ENCODE assay signal across 2 cellular contexts in the genomic region with DNA sequence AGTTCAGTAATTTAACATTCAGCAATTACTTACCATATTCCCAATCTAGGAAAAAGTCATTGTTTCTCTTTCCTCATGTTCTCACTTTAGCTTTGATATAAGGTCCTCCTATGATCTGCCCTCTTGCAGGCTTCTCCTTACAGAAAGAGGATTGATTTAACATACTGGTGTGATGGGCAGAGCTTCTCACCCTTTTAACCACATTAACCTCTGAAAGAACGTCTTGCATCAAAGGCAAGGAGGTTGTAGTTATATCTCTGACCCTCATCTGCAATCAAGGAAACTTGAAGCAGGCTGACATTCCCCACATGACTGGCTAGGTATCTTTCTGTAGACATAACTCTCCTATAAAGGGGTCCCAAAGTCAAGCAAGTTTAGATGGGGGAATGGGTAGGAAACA.
TF ChIP-seq lines count a peak whose summit lies in the region.

No MANE protein-coding gene starts in this region.

TF ChIP-seq in GM12878, 131 proteins besides CTCF, POLR2A, EP300 and RAD21 (continued from another document and continues in another):
- no peak for TF ChIP-seq HCFC1 (IDR thresholded peaks at IDR 0.05; ENCODE audit: low read length)
- TF ChIP-seq DPF2 (IDR thresholded peaks at IDR 0.05) = no peak; the same call in 1 of the 2 replicates
- no peak for TF ChIP-seq ZNF217 (IDR thresholded peaks at IDR 0.05)
- TF ChIP-seq NBN (IDR thresholded peaks at IDR 0.05) = 0 out of 2 replicates have a peak, but pooled peaks have one; percentile 6
- no peak for TF ChIP-seq RFX5 (IDR thresholded peaks at IDR 0.05; ENCODE audit: low read depth, low read length)
- TF ChIP-seq, protein P1, sequence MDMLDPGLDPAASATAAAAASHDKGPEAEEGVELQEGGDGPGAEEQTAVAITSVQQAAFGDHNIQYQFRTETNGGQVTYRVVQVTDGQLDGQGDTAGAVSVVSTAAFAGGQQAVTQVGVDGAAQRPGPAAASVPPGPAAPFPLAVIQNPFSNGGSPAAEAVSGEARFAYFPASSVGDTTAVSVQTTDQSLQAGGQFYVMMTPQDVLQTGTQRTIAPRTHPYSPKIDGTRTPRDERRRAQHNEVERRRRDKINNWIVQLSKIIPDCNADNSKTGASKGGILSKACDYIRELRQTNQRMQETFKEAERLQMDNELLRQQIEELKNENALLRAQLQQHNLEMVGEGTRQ (IDR thresholded peaks at IDR 0.05; ENCODE audit: borderline replicate concordance, low read depth, low read length) = no peak
- TF ChIP-seq, protein P2, sequence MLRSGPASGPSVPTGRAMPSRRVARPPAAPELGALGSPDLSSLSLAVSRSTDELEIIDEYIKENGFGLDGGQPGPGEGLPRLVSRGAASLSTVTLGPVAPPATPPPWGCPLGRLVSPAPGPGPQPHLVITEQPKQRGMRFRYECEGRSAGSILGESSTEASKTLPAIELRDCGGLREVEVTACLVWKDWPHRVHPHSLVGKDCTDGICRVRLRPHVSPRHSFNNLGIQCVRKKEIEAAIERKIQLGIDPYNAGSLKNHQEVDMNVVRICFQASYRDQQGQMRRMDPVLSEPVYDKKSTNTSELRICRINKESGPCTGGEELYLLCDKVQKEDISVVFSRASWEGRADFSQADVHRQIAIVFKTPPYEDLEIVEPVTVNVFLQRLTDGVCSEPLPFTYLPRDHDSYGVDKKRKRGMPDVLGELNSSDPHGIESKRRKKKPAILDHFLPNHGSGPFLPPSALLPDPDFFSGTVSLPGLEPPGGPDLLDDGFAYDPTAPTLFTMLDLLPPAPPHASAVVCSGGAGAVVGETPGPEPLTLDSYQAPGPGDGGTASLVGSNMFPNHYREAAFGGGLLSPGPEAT (IDR thresholded peaks at IDR 0.05; ENCODE audit: low read depth) = peak; percentile 10; the same call in 1 of the 2 replicates
- peak; percentile 25; the same call in 1 of the 2 replicates for TF ChIP-seq TCF3 (IDR thresholded peaks at IDR 0.05; ENCODE audit: borderline replicate concordance, insufficient read depth, low read depth, low read length)
- TF ChIP-seq, protein P3, sequence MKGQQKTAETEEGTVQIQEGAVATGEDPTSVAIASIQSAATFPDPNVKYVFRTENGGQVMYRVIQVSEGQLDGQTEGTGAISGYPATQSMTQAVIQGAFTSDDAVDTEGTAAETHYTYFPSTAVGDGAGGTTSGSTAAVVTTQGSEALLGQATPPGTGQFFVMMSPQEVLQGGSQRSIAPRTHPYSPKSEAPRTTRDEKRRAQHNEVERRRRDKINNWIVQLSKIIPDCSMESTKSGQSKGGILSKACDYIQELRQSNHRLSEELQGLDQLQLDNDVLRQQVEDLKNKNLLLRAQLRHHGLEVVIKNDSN (IDR thresholded peaks at IDR 0.05; ENCODE audit: borderline replicate concordance, extremely low read length, insufficient read depth, low read depth, low read length) = no peak
- TF ChIP-seq SMARCA5 (IDR thresholded peaks at IDR 0.05) = no peak
- TF ChIP-seq HDGF (IDR thresholded peaks at IDR 0.05) = no peak
- TF ChIP-seq, protein P4, sequence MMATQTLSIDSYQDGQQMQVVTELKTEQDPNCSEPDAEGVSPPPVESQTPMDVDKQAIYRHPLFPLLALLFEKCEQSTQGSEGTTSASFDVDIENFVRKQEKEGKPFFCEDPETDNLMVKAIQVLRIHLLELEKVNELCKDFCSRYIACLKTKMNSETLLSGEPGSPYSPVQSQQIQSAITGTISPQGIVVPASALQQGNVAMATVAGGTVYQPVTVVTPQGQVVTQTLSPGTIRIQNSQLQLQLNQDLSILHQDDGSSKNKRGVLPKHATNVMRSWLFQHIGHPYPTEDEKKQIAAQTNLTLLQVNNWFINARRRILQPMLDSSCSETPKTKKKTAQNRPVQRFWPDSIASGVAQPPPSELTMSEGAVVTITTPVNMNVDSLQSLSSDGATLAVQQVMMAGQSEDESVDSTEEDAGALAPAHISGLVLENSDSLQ (IDR thresholded peaks at IDR 0.05) = peak; percentile 89
- peak; percentile 45; the same call in 1 of the 3 replicates for TF ChIP-seq POU2F2 (IDR thresholded peaks at IDR 0.05; ENCODE audit: borderline replicate concordance, low read depth, low read length)
- no peak for TF ChIP-seq CBX3 (IDR thresholded peaks at IDR 0.05; ENCODE audit: borderline replicate concordance, low read depth)
- no peak for TF ChIP-seq ZNF622 (IDR thresholded peaks at IDR 0.05)
- peak; percentile 60; the same call in 1 of the 2 replicates for TF ChIP-seq ZBED1 (IDR thresholded peaks at IDR 0.05; ENCODE audit: borderline replicate concordance)
- TF ChIP-seq MXI1 (IDR thresholded peaks at IDR 0.05; ENCODE audit: low read depth, low read length) = no peak
- TF ChIP-seq RELA (IDR thresholded peaks at IDR 0.05; ENCODE audit: borderline replicate concordance, partially characterized antibody) = no peak
- TF ChIP-seq SMAD1 (IDR thresholded peaks at IDR 0.05; ENCODE audit: low read depth, partially characterized antibody) = peak; percentile 75
- no peak; the same call in 1 of the 2 replicates for TF ChIP-seq BACH1 (IDR thresholded peaks at IDR 0.05; ENCODE audit: borderline replicate concordance)
- TF ChIP-seq CHD1 (IDR thresholded peaks at IDR 0.05; ENCODE audit: low read depth, low read length) = no peak
- no peak for TF ChIP-seq STAT1 (conservative IDR thresholded peaks at IDR 0.05)
- TF ChIP-seq, protein P5, sequence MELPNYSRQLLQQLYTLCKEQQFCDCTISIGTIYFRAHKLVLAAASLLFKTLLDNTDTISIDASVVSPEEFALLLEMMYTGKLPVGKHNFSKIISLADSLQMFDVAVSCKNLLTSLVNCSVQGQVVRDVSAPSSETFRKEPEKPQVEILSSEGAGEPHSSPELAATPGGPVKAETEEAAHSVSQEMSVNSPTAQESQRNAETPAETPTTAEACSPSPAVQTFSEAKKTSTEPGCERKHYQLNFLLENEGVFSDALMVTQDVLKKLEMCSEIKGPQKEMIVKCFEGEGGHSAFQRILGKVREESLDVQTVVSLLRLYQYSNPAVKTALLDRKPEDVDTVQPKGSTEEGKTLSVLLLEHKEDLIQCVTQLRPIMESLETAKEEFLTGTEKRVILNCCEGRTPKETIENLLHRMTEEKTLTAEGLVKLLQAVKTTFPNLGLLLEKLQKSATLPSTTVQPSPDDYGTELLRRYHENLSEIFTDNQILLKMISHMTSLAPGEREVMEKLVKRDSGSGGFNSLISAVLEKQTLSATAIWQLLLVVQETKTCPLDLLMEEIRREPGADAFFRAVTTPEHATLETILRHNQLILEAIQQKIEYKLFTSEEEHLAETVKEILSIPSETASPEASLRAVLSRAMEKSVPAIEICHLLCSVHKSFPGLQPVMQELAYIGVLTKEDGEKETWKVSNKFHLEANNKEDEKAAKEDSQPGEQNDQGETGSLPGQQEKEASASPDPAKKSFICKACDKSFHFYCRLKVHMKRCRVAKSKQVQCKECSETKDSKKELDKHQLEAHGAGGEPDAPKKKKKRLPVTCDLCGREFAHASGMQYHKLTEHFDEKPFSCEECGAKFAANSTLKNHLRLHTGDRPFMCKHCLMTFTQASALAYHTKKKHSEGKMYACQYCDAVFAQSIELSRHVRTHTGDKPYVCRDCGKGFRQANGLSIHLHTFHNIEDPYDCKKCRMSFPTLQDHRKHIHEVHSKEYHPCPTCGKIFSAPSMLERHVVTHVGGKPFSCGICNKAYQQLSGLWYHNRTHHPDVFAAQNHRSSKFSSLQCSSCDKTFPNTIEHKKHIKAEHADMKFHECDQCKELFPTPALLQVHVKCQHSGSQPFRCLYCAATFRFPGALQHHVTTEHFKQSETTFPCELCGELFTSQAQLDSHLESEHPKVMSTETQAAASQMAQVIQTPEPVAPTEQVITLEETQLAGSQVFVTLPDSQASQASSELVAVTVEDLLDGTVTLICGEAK (IDR thresholded peaks at IDR 0.05; ENCODE audit: borderline replicate concordance) = no peak

TF ChIP-seq in SK-N-SH treated with all-trans-retinoic acid at 6 μM for 48 hours, 23 proteins besides CTCF, POLR2A, EP300 and RAD21 (continued from another document):
- TF ChIP-seq, protein P6, sequence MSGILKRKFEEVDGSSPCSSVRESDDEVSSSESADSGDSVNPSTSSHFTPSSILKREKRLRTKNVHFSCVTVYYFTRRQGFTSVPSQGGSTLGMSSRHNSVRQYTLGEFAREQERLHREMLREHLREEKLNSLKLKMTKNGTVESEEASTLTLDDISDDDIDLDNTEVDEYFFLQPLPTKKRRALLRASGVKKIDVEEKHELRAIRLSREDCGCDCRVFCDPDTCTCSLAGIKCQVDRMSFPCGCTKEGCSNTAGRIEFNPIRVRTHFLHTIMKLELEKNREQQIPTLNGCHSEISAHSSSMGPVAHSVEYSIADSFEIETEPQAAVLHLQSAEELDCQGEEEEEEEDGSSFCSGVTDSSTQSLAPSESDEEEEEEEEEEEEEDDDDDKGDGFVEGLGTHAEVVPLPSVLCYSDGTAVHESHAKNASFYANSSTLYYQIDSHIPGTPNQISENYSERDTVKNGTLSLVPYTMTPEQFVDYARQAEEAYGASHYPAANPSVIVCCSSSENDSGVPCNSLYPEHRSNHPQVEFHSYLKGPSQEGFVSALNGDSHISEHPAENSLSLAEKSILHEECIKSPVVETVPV (CRISPR knock-in tag; IDR thresholded peaks at IDR 0.05) = no peak
- TF ChIP-seq CSDC2 (CRISPR knock-in tag; IDR thresholded peaks at IDR 0.05) = no peak
- TF ChIP-seq BACH2 (CRISPR knock-in tag; IDR thresholded peaks at IDR 0.05; ENCODE audit: borderline replicate concordance) = no peak
- TF ChIP-seq ZNF70 (CRISPR knock-in tag; IDR thresholded peaks at IDR 0.05) = no peak
